Comparison of ENCODE assay signal across 14 cellular contexts in the genomic region with DNA sequence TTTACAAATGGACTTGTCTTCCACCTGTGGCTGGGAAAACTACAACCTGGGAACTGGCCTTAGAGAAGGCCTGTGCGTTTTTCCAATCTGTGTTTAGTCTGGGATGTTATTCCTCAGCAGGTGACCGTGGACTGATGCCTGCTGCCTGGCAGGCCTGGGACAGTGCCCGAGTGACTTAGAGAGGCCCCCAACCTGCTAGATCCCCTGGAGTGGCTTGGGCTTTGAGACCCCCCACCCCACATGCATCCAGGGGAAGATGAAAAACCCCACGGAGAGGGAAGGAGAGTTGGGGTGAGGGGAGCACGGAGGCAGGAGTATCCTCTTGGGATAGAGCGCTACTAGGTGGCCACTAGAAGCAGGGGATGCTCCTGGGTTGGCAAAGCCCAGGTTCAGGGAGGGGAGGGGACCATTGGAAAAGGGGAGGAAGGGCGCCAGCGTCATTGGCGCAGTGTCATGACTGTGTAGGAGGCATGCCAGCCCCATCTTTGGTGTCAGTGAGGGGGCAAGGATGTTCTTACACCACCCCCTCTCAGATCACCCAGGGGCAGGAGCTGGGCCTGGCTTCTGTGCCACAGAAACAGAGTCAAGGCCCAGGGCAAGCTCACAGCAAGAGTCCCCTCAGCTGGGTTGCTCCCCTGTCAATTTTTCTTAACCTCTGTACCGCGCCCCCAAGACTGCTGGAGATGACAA. TPM values are rescaled to one million over a fixed set of nuclear protein-coding genes. Genes with fewer than 3 reads are reported as not detected.
DNase-seq lines count a peak whose midpoint lies in the region; ATAC-seq and TF ChIP-seq lines count a peak whose summit lies in the region.
"Had no signal": no experiment of that assay in that cellular context is flagged by ENCODE, and none has a peak within 500 bp of the region (broad histone marks: within the 10 kb centered on the region; RNA-seq: fewer than 3 reads in every experiment).

No MANE protein-coding gene starts in this region.

- no peak overlapping the region for H4K8ac ChIP-seq in neuronal stem cell (ENCODE audit: low read depth, low read length)

- H3K36me3 ChIP-seq in neuronal stem cell (replicated peaks in 1 of 2; ENCODE audit: control insufficient read depth in 2 of 2, insufficient read depth in 2 of 2, low read length in 2 of 2) = no peaks in the 10 kb centered on the region
- H3K36me3 ChIP-seq in SK-N-SH (replicated peaks in 1 of 2; ENCODE audit: control insufficient read depth in 1 of 2, insufficient read depth in 2 of 2, low read length in 1 of 2) = no peaks in the 10 kb centered on the region

- no peaks in the 10 kb centered on the region for H3K4me1 Mint-ChIP-seq in chondrocyte (ENCODE audit: low read depth)
- H3K4me1 Mint-ChIP-seq: CD4-positive, CD25-positive, alpha-beta regulatory T cell had no signal

- no peak overlapping the region for H2BK120ac ChIP-seq in neuronal stem cell (ENCODE audit: low read depth, low read length)

- POLR2A ChIA-PET in SK-N-SH (lab: Yijun Ruan, JAX) = no interaction called here

- no peak overlapping the region for H3K27ac Mint-ChIP-seq in chondrocyte (ENCODE audit: unreplicated experiment)
- H3K27ac Mint-ChIP-seq: CD4-positive, CD25-positive, alpha-beta regulatory T cell had no signal

- H3K9ac ChIP-seq in neuronal stem cell (ENCODE audit: low read depth, low read length, poor library complexity) (no peak overlapping the region), SK-N-SH (no peak overlapping the region)

- no peak overlapping the region for H4K91ac ChIP-seq in neuronal stem cell (ENCODE audit: low read depth, low read length, poor library complexity)

- no peaks in the 10 kb centered on the region for H4K20me1 ChIP-seq in SK-N-SH (ENCODE audit: insufficient read depth)

- no peaks in the 10 kb centered on the region for H3K79me2 ChIP-seq in SK-N-SH (ENCODE audit: insufficient read depth)

- intact Hi-C loops in cardiac septum (cut with DNase I) (no loop called here), Right ventricle myocardium superior (cut with DNase I) (no loop called here)

- ATAC-seq in Right ventricle myocardium superior (ENCODE audit: poor library complexity) (no peak), HG03342 (IDR thresholded peaks at IDR 0.05; ENCODE audit: unreplicated experiment) (no peak)
- ATAC-seq: Panc1 had no signal

- H3K4me3 ChIP-seq in neuronal stem cell (ENCODE audit: low read length in 2 of 2) (no peak overlapping the region), SK-N-SH (ENCODE audit: low read depth in 2 of 2, low read length in 1 of 2) (no peak overlapping the region)

- peak overlapping the region; percentile 46 for H2BK15ac ChIP-seq in neuronal stem cell (ENCODE audit: low read length)

- H3K79me1 ChIP-seq in neuronal stem cell (ENCODE audit: low read depth, low read length) = no peaks in the 10 kb centered on the region

- H2AK5ac ChIP-seq in neuronal stem cell (ENCODE audit: low read depth, low read length) = peak overlapping the region; percentile 49

- H3K27ac ChIP-seq in neuronal stem cell (replicated peaks; ENCODE audit: low read length) (no peak overlapping the region), SK-N-SH (ENCODE audit: low read depth in 2 of 2, low read length in 1 of 2) (no peak overlapping the region)

- no peak for TF ChIP-seq EP300 in SK-N-SH (IDR thresholded peaks at IDR 0.05; ENCODE audit: borderline replicate concordance in 1 of 2, low read depth in 1 of 2, low read length in 1 of 2)

- H3K14ac ChIP-seq in neuronal stem cell (ENCODE audit: low read length) = peak overlapping the region; percentile 58

- peak; percentile 19 for DNase-seq in cardiac septum (ENCODE audit: low spot score)
- no peak for DNase-seq in Right ventricle myocardium superior
- peak; percentile 58 for DNase-seq in chondrocyte (ENCODE audit: low spot score)
- DNase-seq in neuronal stem cell (ENCODE audit: low spot score) = no peak
- DNase-seq in SK-N-SH = no peak
- DNase-seq in iPS-NIHi7 (ENCODE audit: extremely low spot score) = no peak
- DNase-seq: CD4-positive, CD25-positive, alpha-beta regulatory T cell; NCI-H1694 treated with DMSO at 0.1 percent for 48 hours; NCI-H2227 treated with DMSO at 0.1 percent for 48 hours; NCI-H524; SHP77 had no signal

- no CpG with 5 or more reads among the region's 11 CpGs for WGBS in neuronal stem cell (ENCODE audit: extremely low coverage in 2 of 2, insufficient read length in 2 of 2, insufficient replicate concordance in 1 of 2), 2 donors
- WGBS in SK-N-SH (ENCODE audit: low lambda C conversion rate) = 78% methylated on average over 11 of the region's 11 CpGs

- CTCF ChIA-PET in SK-N-SH (lab: Yijun Ruan, JAX) = interaction anchor here (1.0 kb wide), 1 partner anchor 173 kb away, joined by 3 read pairs; no protein-coding TSS in a partner anchor

- no peak overlapping the region for H3K23ac ChIP-seq in neuronal stem cell (ENCODE audit: low read depth, low read length, poor library complexity)

- no peaks in the 10 kb centered on the region for H3K9me2 ChIP-seq in SK-N-SH

- no peak overlapping the region for H2AFZ ChIP-seq in neuronal stem cell (ENCODE audit: low read length)
- no peak overlapping the region for H2AFZ ChIP-seq in SK-N-SH (ENCODE audit: low read depth)

- H3K36me3 Mint-ChIP-seq in chondrocyte (ENCODE audit: low read depth) = no peaks in the 10 kb centered on the region
- H3K36me3 Mint-ChIP-seq: CD4-positive, CD25-positive, alpha-beta regulatory T cell had no signal

- no peak overlapping the region for H3K4ac ChIP-seq in neuronal stem cell (ENCODE audit: low read length)

- H3K18ac ChIP-seq in neuronal stem cell (ENCODE audit: low read length) = peak overlapping the region; percentile 51

- no peaks in the 10 kb centered on the region for H3K27me3 ChIP-seq in neuronal stem cell (ENCODE audit: control insufficient read depth in 3 of 3, insufficient read depth in 3 of 3, low read depth in 1 of 3, low read length in 3 of 3)
- no peaks in the 10 kb centered on the region for H3K27me3 ChIP-seq in SK-N-SH (ENCODE audit: insufficient read depth)

- no peak overlapping the region for H2BK12ac ChIP-seq in neuronal stem cell (ENCODE audit: low read length)

- H3K27me3 Mint-ChIP-seq in chondrocyte (ENCODE audit: low read depth) = peaks cover 6% of the 10 kb centered on the region
- H3K27me3 Mint-ChIP-seq: CD4-positive, CD25-positive, alpha-beta regulatory T cell had no signal

- no peak for TF ChIP-seq CTCF in chondrocyte (IDR thresholded peaks at IDR 0.05)
- TF ChIP-seq CTCF in SK-N-SH (IDR thresholded peaks at IDR 0.05) = no peak

- no peak overlapping the region for H3K4me3 Mint-ChIP-seq in chondrocyte (ENCODE audit: unreplicated experiment)
- H3K4me3 Mint-ChIP-seq: CD4-positive, CD25-positive, alpha-beta regulatory T cell had no signal

- H3K4me1 ChIP-seq in neuronal stem cell (ENCODE audit: control insufficient read depth in 2 of 2, insufficient read depth in 1 of 2, low read depth in 1 of 2, low read length in 2 of 2) = peaks cover 0 to 8% of the 10 kb centered on the region in 2 donors
- H3K4me1 ChIP-seq in SK-N-SH (ENCODE audit: control insufficient read depth in 1 of 2, insufficient read depth in 2 of 2, low read depth in 1 of 2, low read length in 1 of 2) = peaks cover 0 to 5% of the 10 kb centered on the region in 2 experiments; a peak in 1 of 4 replicates
- H3K4me1 ChIP-seq: Caco-2 had no signal

- H3K4me2 ChIP-seq in neuronal stem cell (ENCODE audit: insufficient read depth, low read length, poor library complexity, severe bottlenecking) (no peak overlapping the region), SK-N-SH (no peak overlapping the region)

- no peak for TF ChIP-seq RAD21 in SK-N-SH (IDR thresholded peaks at IDR 0.05; ENCODE audit: low read length)

- peaks cover 9% of the 10 kb centered on the region for H3F3A ChIP-seq in SK-N-SH (replicated peaks; ENCODE audit: insufficient read depth)

- H3K9me3 Mint-ChIP-seq in chondrocyte (ENCODE audit: low read depth) = no peaks in the 10 kb centered on the region

- H2BK5ac ChIP-seq in neuronal stem cell (ENCODE audit: low read length) = no peak overlapping the region

- H3K9me3 ChIP-seq in neuronal stem cell (replicated peaks in 1 of 2; ENCODE audit: control insufficient read depth in 2 of 2, insufficient read depth in 1 of 2, low read depth in 1 of 2, low read length in 2 of 2) = no peaks in the 10 kb centered on the region
- no peaks in the 10 kb centered on the region for H3K9me3 ChIP-seq in SK-N-SH
- H3K9me3 ChIP-seq: Caco-2 had no signal

TF ChIP-seq in SK-N-SH, 30 proteins besides CTCF, POLR2A, EP300 and RAD21 (continues in another document):
- TF ChIP-seq RFX5 (IDR thresholded peaks at IDR 0.05; ENCODE audit: low read length) (no peak), YY1 (IDR thresholded peaks at IDR 0.05; ENCODE audit: low read depth) (no peak), SIN3A (IDR thresholded peaks at IDR 0.05; ENCODE audit: borderline replicate concordance, low read depth, low read length) (no peak), TAF1 (IDR thresholded peaks at IDR 0.05; ENCODE audit: borderline replicate concordance, low read depth, low read length) (no peak), FOXM1 (IDR thresholded peaks at IDR 0.05; ENCODE audit: low read depth) (no peak), MEF2A (IDR thresholded peaks at IDR 0.05; ENCODE audit: borderline replicate concordance, low read depth) (no peak), TCF12 (IDR thresholded peaks at IDR 0.05) (no peak)
- TF ChIP-seq, protein P1, sequence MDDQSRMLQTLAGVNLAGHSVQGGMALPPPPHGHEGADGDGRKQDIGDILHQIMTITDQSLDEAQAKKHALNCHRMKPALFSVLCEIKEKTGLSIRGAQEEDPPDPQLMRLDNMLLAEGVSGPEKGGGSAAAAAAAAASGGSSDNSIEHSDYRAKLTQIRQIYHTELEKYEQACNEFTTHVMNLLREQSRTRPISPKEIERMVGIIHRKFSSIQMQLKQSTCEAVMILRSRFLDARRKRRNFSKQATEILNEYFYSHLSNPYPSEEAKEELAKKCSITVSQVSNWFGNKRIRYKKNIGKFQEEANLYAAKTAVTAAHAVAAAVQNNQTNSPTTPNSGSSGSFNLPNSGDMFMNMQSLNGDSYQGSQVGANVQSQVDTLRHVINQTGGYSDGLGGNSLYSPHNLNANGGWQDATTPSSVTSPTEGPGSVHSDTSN (IDR thresholded peaks at IDR 0.05) = no peak

RNA-seq across cellular contexts. Expression of gene MEAK7, which starts 54.1 kb away (rescaled TPM):
- total RNA-seq in cardiac septum (8.5 TPM), Right ventricle myocardium superior (5.0 TPM), chondrocyte (21.0 to 27.9 TPM (median 26.8 TPM) in 3 replicates)
- polyA plus RNA-seq in neuronal stem cell (2013, experiment 1 of 2) = 8.0 TPM
- 8.4 TPM for polyA plus RNA-seq in neuronal stem cell (2013, experiment 2 of 2)
- 11.9 and 19.0 TPM in 2 replicates for polyA plus RNA-seq in SK-N-SH (2012; rRNA removed)
- 9.7 and 12.5 TPM in 2 replicates for polyA plus RNA-seq in SK-N-SH (2012; cell fraction: cytosol; rRNA removed)
- polyA plus RNA-seq in SK-N-SH (2012; cell fraction: nucleus; rRNA removed) = 23.7 and 24.7 TPM in 2 replicates

Comparison
In these comparisons a context has a peak if more than half of its experiments do, and no peak if none do; other contexts are left out.
1. DNase-seq: peak in cardiac septum (single experiment) and chondrocyte (single experiment); none in Right ventricle myocardium superior (single experiment), neuronal stem cell (single experiment), SK-N-SH (single experiment) and iPS-NIHi7 (single experiment).